ENCODE assay signal across 35 cellular contexts in the genomic region with DNA sequence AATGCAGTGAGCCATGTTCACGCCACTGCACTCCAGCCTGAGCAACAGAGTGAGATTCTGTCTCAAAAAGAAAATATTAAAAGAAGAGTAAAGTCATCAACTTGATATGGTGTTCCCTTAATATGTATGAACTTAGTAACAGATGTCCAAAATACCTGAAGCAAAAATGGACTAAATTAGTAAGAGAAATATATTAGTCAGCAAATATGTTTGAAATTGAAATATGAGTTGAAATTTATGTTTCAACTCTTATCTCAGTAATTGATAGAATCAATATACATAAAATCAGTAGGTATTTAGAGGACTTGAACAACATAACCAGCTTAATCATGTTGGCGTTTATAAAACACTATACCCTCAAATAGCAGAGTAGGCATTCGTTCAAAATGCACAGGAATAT.
"Had no signal": no experiment of that assay in that cellular context is flagged by ENCODE, and none has a peak within 500 bp of the region (broad histone marks: within the 10 kb centered on the region; RNA-seq: fewer than 3 reads in every experiment).

No MANE protein-coding gene starts in this region.

- H3K27me3 ChIP-seq: MG63 had no signal

- H3K4me3 ChIP-seq: MG63 had no signal

- H3K9me3 ChIP-seq: MG63 had no signal

- H3K36me3 ChIP-seq: MG63 had no signal

- DNase-seq: MG63, MM.1S, MV-4-11, NCI-H1048, NCI-H1092, NCI-H1092 treated with DMSO at 0.1 percent for 48 hours, NCI-H1105, NCI-H1105 treated with DMSO at 0.1 percent for 48 hours, NCI-H1417, NCI-H1417 treated with DMSO at 0.1 percent for 48 hours, NCI-H1436, NCI-H1436 treated with DMSO at 0.1 percent for 48 hours, NCI-H146, NCI-H1694, NCI-H1694 treated with DMSO at 0.1 percent for 48 hours, NCI-H187, NCI-H187 treated with DMSO at 0.1 percent for 48 hours, NCI-H1930, NCI-H2029, NCI-H2029 treated with DMSO at 0.1 percent for 48 hours, NCI-H2081, NCI-H2081 treated with DMSO at 0.1 percent for 48 hours, NCI-H2107, NCI-H2171, NCI-H2171 treated with DMSO at 0.1 percent for 48 hours, NCI-H2227 treated with DMSO at 0.1 percent for 48 hours, NCI-H226, NCI-H345, NCI-H446, NCI-H446 treated with DMSO at 0.1 percent for 48 hours, NCI-H510A, NCI-H524, NCI-H524 treated with DMSO at 0.1 percent for 48 hours, NCI-H526, NCI-H526 treated with DMSO at 0.1 percent for 48 hours had no signal
